In genomic region chr13:27791146-27791900, GRCh38 we compare ENCODE assay signal across 10 cellular contexts. TPM values are rescaled to one million over a fixed set of nuclear protein-coding genes. Genes with fewer than 3 reads are reported as not detected.
A peak's percentile ranks its signal among the peaks of the same experiment; 100 is the strongest.
DNase-seq lines count a peak whose midpoint lies in the region; ATAC-seq, FAIRE-seq and TF ChIP-seq lines count a peak whose summit lies in the region.
"Had no signal": no experiment of that assay in that cellular context is flagged by ENCODE, and none has a peak within 500 bp of the region (broad histone marks: within the 10 kb centered on the region; RNA-seq: fewer than 3 reads in every experiment).

No MANE protein-coding gene starts in this region.

- H3K9ac ChIP-seq in H9 (ENCODE audit: extremely low read depth, insufficient read length, low read length) (no peak overlapping the region), astrocyte (ENCODE audit: low read length) (no peak overlapping the region)

- H3K27ac Mint-ChIP-seq in H9, result no peak overlapping the region; a peak in 1 of 7 replicates
- peak overlapping the region; percentile 41 for H3K27ac Mint-ChIP-seq in astrocyte (ENCODE audit: unreplicated experiment)
- peak overlapping the region in 1 of 2 donors; percentile 36 for H3K27ac Mint-ChIP-seq in natural killer cell treated with Interleukin-12 subunit alpha and Interleukin-12 subunit beta and Interleukin-15 and Interleukin-18, amount 100 ng/mL, for 72 hours

- H3K14ac ChIP-seq in H9 (ENCODE audit: insufficient read depth, low read length), result no peak overlapping the region

- H4K91ac ChIP-seq in H9 (ENCODE audit: insufficient read length, low read depth, low read length), result no peak overlapping the region

- H2BK5ac ChIP-seq in H9 (ENCODE audit: insufficient read length, low read length), result no peak overlapping the region

- no peak overlapping the region for H2BK120ac ChIP-seq in H9 (ENCODE audit: low read depth, low read length, poor library complexity, severe bottlenecking)

- no peak overlapping the region for H2BK15ac ChIP-seq in H9 (ENCODE audit: low read depth, low read length)

- H3K23me2 ChIP-seq in H9 (ENCODE audit: insufficient read length, low read depth, low read length, poor library complexity, severe bottlenecking), result no peaks in the 10 kb centered on the region

- no peak for ATAC-seq in natural killer cell treated with Interleukin-12 subunit alpha and Interleukin-12 subunit beta and Interleukin-15 and Interleukin-18, amount 100 ng/mL, for 72 hours
- no peak for ATAC-seq in HG03175 (IDR thresholded peaks at IDR 0.05; ENCODE audit: unreplicated experiment)

- no peaks in the 10 kb centered on the region for H4K20me1 ChIP-seq in H9 (ENCODE audit: control insufficient read depth, insufficient read depth, insufficient read length)
- H4K20me1 ChIP-seq in astrocyte (ENCODE audit: insufficient read depth, low read length), result no peaks in the 10 kb centered on the region

- H3K56ac ChIP-seq in H9 (ENCODE audit: insufficient read length, low read depth, low read length), result no peak overlapping the region

- H3K79me2 ChIP-seq in H9 (ENCODE audit: insufficient read depth, low read length) (no peaks in the 10 kb centered on the region), astrocyte (ENCODE audit: insufficient read depth, low read length) (no peaks in the 10 kb centered on the region)

- no peak overlapping the region for H4K5ac ChIP-seq in H9 (ENCODE audit: insufficient read length, low read depth, low read length)

- H3K4me1 Mint-ChIP-seq in H9 (peaks cover 42 to 59% of the 10 kb centered on the region in 2 experiments), astrocyte (ENCODE audit: low read depth, unreplicated experiment) (peaks cover 1% of the 10 kb centered on the region)
- H3K4me1 Mint-ChIP-seq in natural killer cell treated with Interleukin-12 subunit alpha and Interleukin-12 subunit beta and Interleukin-15 and Interleukin-18, amount 100 ng/mL, for 72 hours (ENCODE audit: low read depth in 2 of 2), result peaks cover 24 to 25% of the 10 kb centered on the region in 2 donors

- no peak overlapping the region for H2BK20ac ChIP-seq in H9 (ENCODE audit: low read depth, low read length, poor library complexity, severe bottlenecking)

- H3K4me2 ChIP-seq in H9 (ENCODE audit: insufficient read depth, insufficient read length, low read length) (peak overlapping the region; percentile 24), astrocyte (ENCODE audit: low read length) (peak overlapping the region; percentile 37)

- H2BK12ac ChIP-seq in H9 (ENCODE audit: insufficient read length, low read depth, low read length), result no peak overlapping the region

- H3K27me3 ChIP-seq in BE2C (peaks cover 94% of the 10 kb centered on the region), H9 (ENCODE audit: insufficient read depth, low read length) (peaks cover 89% of the 10 kb centered on the region), astrocyte (ENCODE audit: insufficient read depth, low read length) (peaks cover 66% of the 10 kb centered on the region)

- TF ChIP-seq CTCF in BE2C (IDR thresholded peaks at IDR 0.05; ENCODE audit: low read depth, low read length) (no peak), H9 (conservative IDR thresholded peaks at IDR 0.05) (no peak), astrocyte (IDR thresholded peaks at IDR 0.05; ENCODE audit: insufficient read depth, low read depth, low read length) (no peak)

- H3T11ph ChIP-seq in H9 (ENCODE audit: low read length), result no peak overlapping the region

- no peak overlapping the region for H3K4ac ChIP-seq in H9 (ENCODE audit: low read depth, low read length)

- H2AFZ ChIP-seq in H9 (ENCODE audit: low read length), result no peak overlapping the region
- no peak overlapping the region for H2AFZ ChIP-seq in astrocyte (ENCODE audit: low read depth, low read length)

- H3K27me3 Mint-ChIP-seq in H9 (ENCODE audit: low read depth) (peaks cover 100% of the 10 kb centered on the region), astrocyte (ENCODE audit: low read depth, unreplicated experiment) (peaks cover 83% of the 10 kb centered on the region)
- H3K27me3 Mint-ChIP-seq in natural killer cell treated with Interleukin-12 subunit alpha and Interleukin-12 subunit beta and Interleukin-15 and Interleukin-18, amount 100 ng/mL, for 72 hours, result peaks cover 63 to 79% of the 10 kb centered on the region in 2 donors

- no peak overlapping the region for H4K8ac ChIP-seq in H9 (replicated peaks; ENCODE audit: insufficient read length, low read depth, low read length)

- H3K36me3 ChIP-seq in BE2C (no peaks in the 10 kb centered on the region), astrocyte (ENCODE audit: insufficient read depth, low read length) (no peaks in the 10 kb centered on the region)

- H3K9me3 ChIP-seq in BE2C (no peaks in the 10 kb centered on the region), H9 (ENCODE audit: control insufficient read depth, low read depth, low read length) (no peaks in the 10 kb centered on the region), astrocyte (ENCODE audit: insufficient read depth, low read depth, low read length) (no peaks in the 10 kb centered on the region)

- H3K4me3 Mint-ChIP-seq in H9, result peak overlapping the region in 1 of 2 experiments; percentile 70; a peak in 2 of 5 replicates
- H3K4me3 Mint-ChIP-seq in astrocyte (ENCODE audit: unreplicated experiment), result no peak overlapping the region
- peak overlapping the region; percentile 88 for H3K4me3 Mint-ChIP-seq in natural killer cell treated with Interleukin-12 subunit alpha and Interleukin-12 subunit beta and Interleukin-15 and Interleukin-18, amount 100 ng/mL, for 72 hours

- H3K4me3 ChIP-seq in BE2C (ENCODE audit: low read depth, low read length), result peak overlapping the region; percentile 36
- no peak overlapping the region for H3K4me3 ChIP-seq in astrocyte (ENCODE audit: insufficient read depth, low read depth, low read length)

- no peaks in the 10 kb centered on the region; a peak in 1 of 7 replicates for H3K36me3 Mint-ChIP-seq in H9 (ENCODE audit: insufficient read depth in 1 of 3, low read depth in 3 of 3)
- peaks cover 2% of the 10 kb centered on the region for H3K36me3 Mint-ChIP-seq in astrocyte (ENCODE audit: low read depth, unreplicated experiment)
- H3K36me3 Mint-ChIP-seq in natural killer cell treated with Interleukin-12 subunit alpha and Interleukin-12 subunit beta and Interleukin-15 and Interleukin-18, amount 100 ng/mL, for 72 hours, result peaks cover 5% of the 10 kb centered on the region

- no peak overlapping the region for H3K27ac ChIP-seq in H9 (ENCODE audit: insufficient read length, low read depth, low read length)
- H3K27ac ChIP-seq in astrocyte (ENCODE audit: low read depth, low read length), result no peak overlapping the region

- no peak overlapping the region for H3K23ac ChIP-seq in H9 (ENCODE audit: insufficient read length, low read depth, low read length)

- DNase-seq in BE2C (no peak), H9 (no peak), astrocyte (ENCODE audit: low read depth) (no peak), NCI-H446 treated with DMSO at 0.1 percent for 48 hours (lab: John Stamatoyannopoulos, UW) (no peak), GF-D8 (lab: John Stamatoyannopoulos, UW) (no peak), activated gamma-delta T cell treated with Interleukin-2 at 50 U/mL for 16 hours (no peak)
- no peak for DNase-seq in natural killer cell treated with Interleukin-12 subunit alpha and Interleukin-12 subunit beta and Interleukin-15 and Interleukin-18, amount 100 ng/mL, for 72 hours (ENCODE audit: low spot score)
- DNase-seq: stimulated activated naive CD4-positive, alpha-beta T cell treated with Interleukin-2 at 50 U/mL for 16 hours had no signal

- no peaks in the 10 kb centered on the region for H3K79me1 ChIP-seq in H9 (ENCODE audit: insufficient read depth, low read depth, low read length, poor library complexity, severe bottlenecking)

- no CpG with 5 or more reads among the region's 36 CpGs for WGBS in H9 (ENCODE audit: extremely low coverage, insufficient read length, low lambda C conversion rate)

- no peaks in the 10 kb centered on the region for H3K4me1 ChIP-seq in BE2C
- no peaks in the 10 kb centered on the region for H3K4me1 ChIP-seq in H9 (ENCODE audit: insufficient read depth, low read length)
- H3K4me1 ChIP-seq in astrocyte (ENCODE audit: insufficient read depth, low read length), result no peaks in the 10 kb centered on the region

- no peak for FAIRE-seq in astrocyte (lab: Jason Lieb, UNC)
- FAIRE-seq: bronchial epithelial cell had no signal

- H2AK5ac ChIP-seq in H9 (ENCODE audit: insufficient read length, low read length), result no peak overlapping the region

- peaks cover 0 to 5% of the 10 kb centered on the region in 2 experiments; a peak in 2 of 5 replicates for H3K9me3 Mint-ChIP-seq in H9
- H3K9me3 Mint-ChIP-seq in astrocyte (ENCODE audit: unreplicated experiment), result peaks cover 25% of the 10 kb centered on the region
- no peaks in the 10 kb centered on the region for H3K9me3 Mint-ChIP-seq in natural killer cell treated with Interleukin-12 subunit alpha and Interleukin-12 subunit beta and Interleukin-15 and Interleukin-18, amount 100 ng/mL, for 72 hours

- no peak overlapping the region for H3K18ac ChIP-seq in H9 (ENCODE audit: insufficient read length, low read depth, low read length)

RNA-seq across cellular contexts. Expression of gene GSX1, which starts 1.0 kb away (rescaled TPM):
- polyA plus RNA-seq in BE2C (2012; ENCODE audit: insufficient read depth, insufficient read length, low read depth), result not detected
- total RNA-seq in H9 (2021) (not detected in 2 replicates), astrocyte (not detected in 2 replicates)
- not detected for total RNA-seq in natural killer cell treated with Interleukin-12 subunit alpha and Interleukin-12 subunit beta and Interleukin-15 and Interleukin-18, amount 100 ng/mL, for 72 hours
- total RNA-seq: bronchial epithelial cell had no signal
